In the genomic region with DNA sequence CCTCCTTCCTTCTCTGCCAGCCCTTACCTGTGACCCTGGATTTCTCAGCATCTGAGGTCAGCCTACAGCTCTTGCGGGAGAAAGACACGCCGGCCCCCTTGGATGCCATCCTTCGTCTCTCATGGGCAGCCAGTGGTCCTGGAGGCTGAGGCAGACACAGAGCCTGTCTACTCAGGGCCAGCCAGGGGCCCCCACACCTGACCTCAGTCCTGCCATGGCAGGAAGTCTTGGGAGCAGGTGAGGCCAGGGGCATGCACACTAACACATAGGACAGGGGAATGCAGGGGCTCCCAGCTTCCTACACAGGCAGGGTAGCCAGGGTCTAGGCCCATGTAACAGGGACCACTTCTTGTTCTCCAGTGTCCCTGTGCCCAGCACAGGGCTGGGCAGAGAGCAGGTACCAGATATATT, we compare ENCODE assay signal across 8 cellular contexts. TPM values are rescaled to one million over a fixed set of nuclear protein-coding genes. Genes with fewer than 3 reads are reported as not detected.
A peak's percentile ranks its signal among the peaks of the same experiment; 100 is the strongest.
DNase-seq lines count a peak whose midpoint lies in the region; ATAC-seq, FAIRE-seq and TF ChIP-seq lines count a peak whose summit lies in the region.
"Not testable (repeated sequence)": the region's sequence is repeated elsewhere in the genome, so short reads cannot be mapped to it uniquely, and the experiment has no call there.

No MANE protein-coding gene starts in this region.

- WGBS in K562 (ENCODE audit: insufficient coverage, low coverage, missing lambda C conversion rate): 96% methylated on average over 4 of the region's 4 CpGs
- WGBS in mesenchymal stem cell: 95% methylated on average over 4 of the region's 4 CpGs

- H4K91ac ChIP-seq in mesenchymal stem cell (ENCODE audit: low read length): peak overlapping the region; percentile 70

- not testable (repeated sequence) for H3K9me3 Mint-ChIP-seq in CD4-positive, CD25-positive, alpha-beta regulatory T cell; glutamatergic neuron (ENCODE audit: unreplicated experiment)

- H3K9me2 ChIP-seq in PC-3 (replicated peaks; ENCODE audit: low read length): not testable (repeated sequence)

- ATAC-seq in CD4-positive, CD25-positive, alpha-beta regulatory T cell (ENCODE audit: low read depth in 2 of 2); PC-3; K562: not testable (repeated sequence)

- H2BK12ac ChIP-seq in mesenchymal stem cell (ENCODE audit: low read length in 2 of 2): not testable (repeated sequence)

- not testable (repeated sequence) for H3K4me1 Mint-ChIP-seq in CD4-positive, CD25-positive, alpha-beta regulatory T cell; glutamatergic neuron (ENCODE audit: low read depth, unreplicated experiment)

- not testable (repeated sequence) for H3K27ac ChIP-seq in CD4-positive, CD25-positive, alpha-beta regulatory T cell (ENCODE audit: insufficient read depth, low read length, poor library complexity, severe bottlenecking); PC-3 (ENCODE audit: low read length); K562 (ENCODE audit: extremely low read depth, low read depth, low read length); mesenchymal stem cell (ENCODE audit: low read length, poor library complexity, severe bottlenecking); subcutaneous abdominal adipose tissue (ENCODE audit: low read depth, low read length)

- FAIRE-seq in K562 (lab: Jason Lieb, UNC): not testable (repeated sequence)

- TF ChIP-seq POLR2A in K562 (conservative IDR thresholded peaks at IDR 0.05): not testable (repeated sequence)

- H2BK120ac ChIP-seq in mesenchymal stem cell (ENCODE audit: low read depth, low read length): not testable (repeated sequence)

- H3K18ac ChIP-seq in mesenchymal stem cell (ENCODE audit: low read depth in 1 of 2, low read length in 2 of 2): not testable (repeated sequence)

- not testable (repeated sequence) for H3K4ac ChIP-seq in mesenchymal stem cell (ENCODE audit: low read depth in 1 of 2, low read length in 2 of 2)

- H3K4me1 ChIP-seq in CD4-positive, CD25-positive, alpha-beta regulatory T cell (ENCODE audit: control insufficient read depth, insufficient read depth, low read length, poor library complexity, severe bottlenecking): peaks cover 32% of the 10 kb centered on the region
- peaks cover 18% of the 10 kb centered on the region for H3K4me1 ChIP-seq in PC-3 (ENCODE audit: insufficient read depth, low read length)
- peaks cover 27 to 52% of the 10 kb centered on the region in 2 experiments for H3K4me1 ChIP-seq in K562 (replicated peaks in 1 of 2; ENCODE audit: control insufficient read depth in 2 of 2, insufficient read depth in 2 of 2, low read length in 2 of 2)
- H3K4me1 ChIP-seq in mesenchymal stem cell (ENCODE audit: control insufficient read depth, insufficient read depth, low read depth, low read length): peaks cover 24% of the 10 kb centered on the region
- H3K4me1 ChIP-seq in subcutaneous abdominal adipose tissue (ENCODE audit: control insufficient read depth in 5 of 5, insufficient read depth in 5 of 5, low read length in 5 of 5): peaks cover 10 to 38% (median 30%) of the 10 kb centered on the region in 5 donors

- not testable (repeated sequence) for H3K27me3 ChIP-seq in CD4-positive, CD25-positive, alpha-beta regulatory T cell (ENCODE audit: control insufficient read depth, insufficient read depth, low read length); PC-3 (ENCODE audit: low read length); K562 (ENCODE audit: control insufficient read depth in 2 of 2, insufficient read depth in 2 of 2, low read length in 2 of 2); mesenchymal stem cell (ENCODE audit: control insufficient read depth in 1 of 2, insufficient read depth in 1 of 2, low read length in 2 of 2); subcutaneous abdominal adipose tissue (ENCODE audit: control insufficient read depth in 5 of 5, insufficient read depth in 4 of 5, low read length in 5 of 5)

- not testable (repeated sequence) for H2AK5ac ChIP-seq in mesenchymal stem cell (ENCODE audit: low read length, severe bottlenecking)

- peak overlapping the region; percentile 92 for H3K4me3 ChIP-seq in CD4-positive, CD25-positive, alpha-beta regulatory T cell (ENCODE audit: low read depth, low read length)
- H3K4me3 ChIP-seq in PC-3 (ENCODE audit: low read length) (peak overlapping the region; percentile 76), K562 (peak overlapping the region; percentile 50), mesenchymal stem cell (ENCODE audit: insufficient read depth in 1 of 2, low read depth in 1 of 2, low read length in 2 of 2) (peak overlapping the region in 1 of 2 experiments; percentile 95), subcutaneous abdominal adipose tissue (ENCODE audit: low read depth in 1 of 5, low read length in 5 of 5) (peak overlapping the region in 4 of 5 donors; percentile 3 to 99 (median 94))

- H3K27me3 Mint-ChIP-seq in CD4-positive, CD25-positive, alpha-beta regulatory T cell; glutamatergic neuron (ENCODE audit: unreplicated experiment): not testable (repeated sequence)

- H3K14ac ChIP-seq in mesenchymal stem cell (ENCODE audit: low read length in 2 of 2): not testable (repeated sequence)

- peak in 1 of 3 donors; percentile 5 for DNase-seq in CD4-positive, CD25-positive, alpha-beta regulatory T cell
- DNase-seq in PC-3; K562 (ENCODE audit: extremely low read depth in 1 of 4, low spot score in 3 of 4); mesenchymal stem cell: not testable (repeated sequence)
- DNase-seq in activated CD8-positive, alpha-beta memory T cell treated with anti-CD3 and anti-CD28 coated beads, Interleukin-2, amount 50 U/mL, for 4 hours: peak; percentile 30
- DNase-seq in glutamatergic neuron (peak; percentile 16), posterior vena cava (ENCODE audit: low spot score) (peak; percentile 89)

- peak overlapping the region; percentile 56 for H4K8ac ChIP-seq in mesenchymal stem cell (ENCODE audit: low read length)

- intact Hi-C loops in PC-3 (cut with micrococcal nuclease); K562 (cut with micrococcal nuclease); posterior vena cava (cut with DNase I): not testable (repeated sequence)

- H3K79me2 ChIP-seq in PC-3 (ENCODE audit: low read length): peaks cover 61% of the 10 kb centered on the region
- H3K79me2 ChIP-seq in K562 (ENCODE audit: control insufficient read depth, insufficient read depth, low read length): peaks cover 67% of the 10 kb centered on the region

- not testable (repeated sequence) for H3K27ac Mint-ChIP-seq in CD4-positive, CD25-positive, alpha-beta regulatory T cell; glutamatergic neuron (ENCODE audit: unreplicated experiment)

- not testable (repeated sequence) for BruUV-seq in PC-3 (replicated peaks; lab: Mats Ljungman, UMichigan); K562 (replicated peaks; lab: Mats Ljungman, UMichigan)

- in situ Hi-C loops in K562 (cut with MboI): loop anchor here (5.0 kb wide), 2 partner anchors 76 to 104 kb away; no protein-coding TSS in a partner anchor

- H3K4me3 Mint-ChIP-seq in CD4-positive, CD25-positive, alpha-beta regulatory T cell; glutamatergic neuron (ENCODE audit: unreplicated experiment): not testable (repeated sequence)

- H3K4me2 ChIP-seq in PC-3 (ENCODE audit: low read length) (peak overlapping the region; percentile 83), K562 (ENCODE audit: insufficient read depth, low read length) (peak overlapping the region; percentile 82), mesenchymal stem cell (ENCODE audit: low read length, poor library complexity, severe bottlenecking) (peak overlapping the region; percentile 5)

- not testable (repeated sequence) for H4K20me1 ChIP-seq in PC-3 (ENCODE audit: low read length)
- H4K20me1 ChIP-seq in K562 (replicated peaks; ENCODE audit: control insufficient read depth, insufficient read depth, low read length): peaks cover 19% of the 10 kb centered on the region; the same call in 1 of the 2 replicates

- H3K9me3 ChIP-seq in CD4-positive, CD25-positive, alpha-beta regulatory T cell (ENCODE audit: control insufficient read depth in 2 of 2, low read length in 2 of 2); PC-3 (ENCODE audit: low read length); K562 (replicated peaks; ENCODE audit: control insufficient read depth, insufficient read depth, low read depth, low read length); mesenchymal stem cell (ENCODE audit: control insufficient read depth, low read length); subcutaneous abdominal adipose tissue (ENCODE audit: control insufficient read depth in 5 of 5, low read length in 5 of 5): not testable (repeated sequence)

- H3K36me3 Mint-ChIP-seq in CD4-positive, CD25-positive, alpha-beta regulatory T cell; glutamatergic neuron (ENCODE audit: unreplicated experiment): not testable (repeated sequence)

- CTCF ChIA-PET in PC-3 (lab: Charles Lee); K562 (lab: Yijun Ruan, JAX; ENCODE audit: low intra/inter-chr PET ratio): not testable (repeated sequence)

- not testable (repeated sequence) for TF ChIP-seq RAD21 in K562 (CRISPR knock-in tag; conservative IDR thresholded peaks at IDR 0.05 in 1 of 2, IDR thresholded peaks at IDR 0.05 in 1 of 2)

- POLR2A ChIA-PET in PC-3 (lab: Charles Lee; ENCODE audit: unreplicated experiment): not testable (repeated sequence)
- POLR2A ChIA-PET in K562 (lab: Yijun Ruan, JAX): interaction anchor here (0.8 to 4.8 kb wide), 3 partner anchors 12 to 22 kb away, joined by 5 to 37 read pairs (median 8); no protein-coding TSS in a partner anchor

- peaks cover 11% of the 10 kb centered on the region for H3K36me3 ChIP-seq in CD4-positive, CD25-positive, alpha-beta regulatory T cell (ENCODE audit: control insufficient read depth, insufficient read depth, low read length)
- H3K36me3 ChIP-seq in PC-3 (ENCODE audit: low read depth, low read length): not testable (repeated sequence)
- peaks cover 39% of the 10 kb centered on the region for H3K36me3 ChIP-seq in K562 (ENCODE audit: control insufficient read depth, insufficient read depth, low read length)
- peaks cover 0 to 10% of the 10 kb centered on the region in 2 experiments for H3K36me3 ChIP-seq in mesenchymal stem cell (ENCODE audit: control insufficient read depth in 1 of 2, insufficient read depth in 2 of 2, low read depth in 1 of 2, low read length in 2 of 2)
- H3K36me3 ChIP-seq in subcutaneous abdominal adipose tissue (ENCODE audit: control insufficient read depth in 5 of 5, insufficient read depth in 5 of 5, low read length in 5 of 5): peaks cover 0 to 11% (median 8%) of the 10 kb centered on the region in 5 donors

- not testable (repeated sequence) for H2BK5ac ChIP-seq in mesenchymal stem cell (ENCODE audit: low read depth, low read length, poor library complexity, severe bottlenecking)

- not testable (repeated sequence) for H2BK15ac ChIP-seq in mesenchymal stem cell (ENCODE audit: low read depth, poor library complexity, severe bottlenecking)

- H3K23ac ChIP-seq in mesenchymal stem cell (ENCODE audit: low read length in 2 of 2): peak overlapping the region in 1 of 2 experiments; percentile 0

- H3F3A ChIP-seq in PC-3 (ENCODE audit: low read length, unreplicated experiment): not testable (repeated sequence)

- not testable (repeated sequence) for TF ChIP-seq CTCF in PC-3 (conservative IDR thresholded peaks at IDR 0.05; ENCODE audit: low read depth, low read length); K562 (IDR thresholded peaks at IDR 0.05 in 2 of 3, conservative IDR thresholded peaks at IDR 0.05 in 1 of 3; ENCODE audit: insufficient read depth in 2 of 3, low read depth in 1 of 3, low read length in 3 of 3); glutamatergic neuron (IDR thresholded peaks at IDR 0.05; ENCODE audit: partially characterized antibody, unreplicated experiment)

- H3K79me1 ChIP-seq in mesenchymal stem cell (replicated peaks; ENCODE audit: low read length, poor library complexity, severe bottlenecking): peaks cover 49% of the 10 kb centered on the region

- not testable (repeated sequence) for H3K9me1 ChIP-seq in K562 (ENCODE audit: control insufficient read depth, insufficient read depth, low read length)

- H2AFZ ChIP-seq in PC-3 (ENCODE audit: low read length); K562 (ENCODE audit: low read depth, low read length); mesenchymal stem cell (ENCODE audit: low read depth, low read length): not testable (repeated sequence)

- not testable (repeated sequence) for TF ChIP-seq EP300 in K562 (IDR thresholded peaks at IDR 0.05; ENCODE audit: low read length)

- not testable (repeated sequence) for H3K9ac ChIP-seq in PC-3 (ENCODE audit: low read length)
- H3K9ac ChIP-seq in K562 (ENCODE audit: insufficient read depth in 1 of 2, low read depth in 2 of 2, low read length in 2 of 2) (peak overlapping the region; percentile 76 to 97), mesenchymal stem cell (ENCODE audit: low read length) (peak overlapping the region; percentile 93), subcutaneous abdominal adipose tissue (ENCODE audit: low read length in 5 of 5) (peak overlapping the region in 4 of 5 donors; percentile 53 to 100 (median 99))

RNA-seq across cellular contexts. Expression of a gene that starts 23.7 kb away (rescaled TPM):
- total RNA-seq in CD4-positive, CD25-positive, alpha-beta regulatory T cell: 3,278 TPM
- 10 to 100 TPM in 1 of 4 donors, not detected in 3; 23.7 TPM for polyA plus RNA-seq in CD4-positive, CD25-positive, alpha-beta regulatory T cell
- total RNA-seq in PC-3 (2014; rRNA removed) (under 0.01 TPM in 2 replicates), K562 (2014; rRNA removed) (under 0.01 TPM in 2 replicates), K562 (2014; rRNA removed; fragmentation: Illumina TruSeq; extraction: Trizol) (28,565 and 32,823 TPM in 2 replicates), K562 (2015; rRNA removed; fragmentation: Illumina TruSeq; extraction: Trizol) (20,456 and 27,045 TPM in 2 replicates), K562 (2021) (2,231 and 2,538 TPM in 2 replicates), glutamatergic neuron (ENCODE audit: unreplicated experiment) (3,598 TPM), posterior vena cava (over 10,000 TPM; 12,584 to 18,986 TPM)
- total RNA-seq in K562 (2011; cell fraction: chromatin; rRNA removed; ENCODE audit: low replicate concordance): under 0.01 TPM in 2 replicates
- under 0.01 and 21,200 TPM in 2 replicates for total RNA-seq in K562 (2011; cell fraction: nucleolus; rRNA removed)
- total RNA-seq in K562 (2011; cell fraction: nucleoplasm; rRNA removed): under 0.01 and 24,158 TPM in 2 replicates
- polyA plus RNA-seq in K562 (2011; rRNA removed) (83.9 TPM in 1 of 2 replicates, not detected in the other), K562 (2014; fragmentation: Illumina TruSeq; extraction: Trizol) (not detected in 2 replicates), K562 (2014; fragmentation: Nextera tagmentation; extraction: Ambion mirVana) (1 to 10 TPM in 1 of 2 experiments, not detected in 1; 3.0 TPM), K562 (2014; rRNA removed) (not detected in 2 replicates)
- under 0.01 TPM in 1 of 2 replicates, not detected in the other for polyA plus RNA-seq in K562 (2011; cell fraction: cytosol; rRNA removed)
- under 0.01 and 1,424 TPM in 2 replicates for polyA plus RNA-seq in K562 (2011; cell fraction: nucleus; rRNA removed)
- 25.1 TPM in 1 of 2 replicates, not detected in the other for polyA plus RNA-seq in K562 (2012)
- 10,756 and 20,531 TPM in 2 replicates for polyA minus RNA-seq in K562 (2011; rRNA and poly(A)+ RNA removed)
- polyA minus RNA-seq in K562 (2011; cell fraction: cytosol; rRNA and poly(A)+ RNA removed): 58,964 and 66,171 TPM in 2 replicates
- polyA minus RNA-seq in K562 (2011; cell fraction: nucleus; rRNA and poly(A)+ RNA removed): 66,769 and 85,880 TPM in 2 replicates
- not detected for polyA plus RNA-seq in mesenchymal stem cell (2013, experiment 1 of 2)
- polyA plus RNA-seq in mesenchymal stem cell (2013, experiment 2 of 2): not detected

RNA-seq across cellular contexts. Expression of a gene that starts 29.6 kb away (rescaled TPM):
- total RNA-seq in CD4-positive, CD25-positive, alpha-beta regulatory T cell: 13.0 TPM
- polyA plus RNA-seq in CD4-positive, CD25-positive, alpha-beta regulatory T cell: 1 to 10 TPM in 3 of 4 donors, under 1 TPM in 1; 0.49 to 3.7 (median 2.1) TPM
- total RNA-seq in PC-3 (2014; rRNA removed): 57.2 and 76.7 TPM in 2 replicates
- total RNA-seq in K562 (2011; cell fraction: chromatin; rRNA removed; ENCODE audit: low replicate concordance): 56.6 and 102 TPM in 2 replicates
- 36.9 and 44.1 TPM in 2 replicates for total RNA-seq in K562 (2011; cell fraction: nucleolus; rRNA removed)
- 89.4 and 146 TPM in 2 replicates for total RNA-seq in K562 (2011; cell fraction: nucleoplasm; rRNA removed)
- total RNA-seq in K562 (2014; rRNA removed): 15.1 and 19.0 TPM in 2 replicates
- total RNA-seq in K562 (2014; rRNA removed; fragmentation: Illumina TruSeq; extraction: Trizol): 20.3 and 21.2 TPM in 2 replicates
- total RNA-seq in K562 (2015; rRNA removed; fragmentation: Illumina TruSeq; extraction: Trizol): 39.1 and 42.6 TPM in 2 replicates
- 31.4 and 33.6 TPM in 2 replicates for total RNA-seq in K562 (2021)
- polyA plus RNA-seq in K562 (2011; rRNA removed): 36.5 and 41.3 TPM in 2 replicates
- polyA plus RNA-seq in K562 (2011; cell fraction: cytosol; rRNA removed): 15.1 and 32.8 TPM in 2 replicates
- 56.8 and 69.1 TPM in 2 replicates for polyA plus RNA-seq in K562 (2011; cell fraction: nucleus; rRNA removed)
- polyA plus RNA-seq in K562 (2012): 32.4 and 33.6 TPM in 2 replicates
- polyA plus RNA-seq in K562 (2014; fragmentation: Illumina TruSeq; extraction: Trizol): 27.6 and 35.0 TPM in 2 replicates
- 1 to 10 TPM; 5.2 to 7.9 TPM for polyA plus RNA-seq in K562 (2014; fragmentation: Nextera tagmentation; extraction: Ambion mirVana)
- 24.1 and 30.7 TPM in 2 replicates for polyA plus RNA-seq in K562 (2014; rRNA removed)
- polyA minus RNA-seq in K562 (2011; rRNA and poly(A)+ RNA removed): 28.5 and 39.5 TPM in 2 replicates
- 10.4 and 15.7 TPM in 2 replicates for polyA minus RNA-seq in K562 (2011; cell fraction: cytosol; rRNA and poly(A)+ RNA removed)
- polyA minus RNA-seq in K562 (2011; cell fraction: nucleus; rRNA and poly(A)+ RNA removed): 39.3 and 69.2 TPM in 2 replicates
- 41.8 TPM for total RNA-seq in glutamatergic neuron (ENCODE audit: unreplicated experiment)
- 17.1 TPM for polyA plus RNA-seq in mesenchymal stem cell (2013, experiment 1 of 2)
- 15.7 TPM for polyA plus RNA-seq in mesenchymal stem cell (2013, experiment 2 of 2)
- total RNA-seq in posterior vena cava: 10 to 100 TPM; 28.9 to 63.0 TPM

Comparison
In these comparisons a context has a peak if more than half of its experiments do, and no peak if none do; other contexts are left out.
1. H3K4me2 ChIP-seq: peak in every context shown above with its lines; median percentile 83 in PC-3; 82 in K562; 5 in mesenchymal stem cell.